Comparison of ENCODE assay signal across 14 cellular contexts in the genomic region with DNA sequence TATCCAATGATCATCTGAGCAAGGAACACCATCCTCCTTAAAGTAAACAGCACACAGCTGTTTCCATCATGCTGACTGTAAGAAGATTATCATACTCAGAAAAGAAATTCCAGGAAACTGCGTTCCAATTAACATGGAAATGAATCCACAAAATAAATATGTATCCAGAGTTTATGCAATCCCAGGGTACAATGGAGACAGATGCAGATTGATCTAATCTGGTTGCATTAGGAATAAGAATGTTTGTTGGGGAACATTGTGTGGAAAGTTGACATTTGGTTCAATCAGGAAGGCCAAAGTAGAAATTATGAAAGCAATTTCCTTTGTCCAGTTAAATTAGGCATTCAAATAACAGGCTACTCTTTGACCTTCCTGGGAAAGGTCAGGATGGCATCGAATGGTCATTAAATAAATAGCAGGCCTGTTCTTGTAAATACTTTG.
DNase-seq lines count a peak whose midpoint lies in the region; ATAC-seq and TF ChIP-seq lines count a peak whose summit lies in the region.
"Had no signal": no experiment of that assay in that cellular context is flagged by ENCODE, and none has a peak within 500 bp of the region (broad histone marks: within the 10 kb centered on the region; RNA-seq: fewer than 3 reads in every experiment).

No MANE protein-coding gene starts in this region.

- WGBS in urinary bladder: 34% methylated on average over 2 of the region's 2 CpGs

- H3K36me3 ChIP-seq in urinary bladder (ENCODE audit: insufficient read depth): no peaks in the 10 kb centered on the region
- H3K36me3 ChIP-seq: colonic mucosa had no signal

- CTCF ChIA-PET in activated CD8-positive, alpha-beta T cell treated with anti-CD3 and anti-CD28 coated beads for 36 hours (lab: Charles Lee): interaction anchor here (1.2 kb wide), 1 partner anchor 44 kb away, joined by 3 read pairs; no protein-coding TSS in a partner anchor
- CTCF ChIA-PET in HEK293T (lab: Yijun Ruan, JAX): no interaction called here

- H3K4me3 Mint-ChIP-seq in activated naive CD8-positive, alpha-beta T cell treated with anti-CD3 and anti-CD28 coated beads, Interleukin-2, amount 10 ng/mL, durations not matched to agents 7 days and 5 days: no peak overlapping the region
- H3K4me3 Mint-ChIP-seq in activated naive CD8-positive, alpha-beta T cell treated with anti-CD3 and anti-CD28 coated beads for 36 hours: no peak overlapping the region
- peak overlapping the region; percentile 18 for H3K4me3 Mint-ChIP-seq in activated CD8-positive, alpha-beta T cell treated with anti-CD3 and anti-CD28 coated beads for 36 hours
- H3K4me3 Mint-ChIP-seq: activated naive CD4-positive, alpha-beta T cell treated with anti-CD3 and anti-CD28 coated beads, Interleukin-2, amount 50 U/mL, for 24 hours; neural crest cell had no signal

- peak overlapping the region; percentile 4 for H3K27ac Mint-ChIP-seq in activated naive CD8-positive, alpha-beta T cell treated with anti-CD3 and anti-CD28 coated beads, Interleukin-2, amount 10 ng/mL, durations not matched to agents 7 days and 5 days
- H3K27ac Mint-ChIP-seq in activated naive CD8-positive, alpha-beta T cell treated with anti-CD3 and anti-CD28 coated beads for 36 hours: no peak overlapping the region
- peak overlapping the region; percentile 63 for H3K27ac Mint-ChIP-seq in activated CD8-positive, alpha-beta T cell treated with anti-CD3 and anti-CD28 coated beads for 36 hours
- H3K27ac Mint-ChIP-seq: activated naive CD4-positive, alpha-beta T cell treated with anti-CD3 and anti-CD28 coated beads, Interleukin-2, amount 50 U/mL, for 24 hours had no signal

- H3K36me3 Mint-ChIP-seq in activated naive CD8-positive, alpha-beta T cell treated with anti-CD3 and anti-CD28 coated beads, Interleukin-2, amount 10 ng/mL, durations not matched to agents 7 days and 5 days: peaks cover under 1% of the 10 kb centered on the region
- H3K36me3 Mint-ChIP-seq in activated naive CD8-positive, alpha-beta T cell treated with anti-CD3 and anti-CD28 coated beads for 36 hours: peaks cover 12% of the 10 kb centered on the region
- peaks cover 1% of the 10 kb centered on the region for H3K36me3 Mint-ChIP-seq in activated CD8-positive, alpha-beta T cell treated with anti-CD3 and anti-CD28 coated beads for 36 hours (ENCODE audit: low read depth)

- peaks cover 5% of the 10 kb centered on the region for H3K9me3 Mint-ChIP-seq in activated naive CD8-positive, alpha-beta T cell treated with anti-CD3 and anti-CD28 coated beads, Interleukin-2, amount 10 ng/mL, durations not matched to agents 7 days and 5 days
- H3K9me3 Mint-ChIP-seq in activated naive CD8-positive, alpha-beta T cell treated with anti-CD3 and anti-CD28 coated beads for 36 hours: peaks cover 6% of the 10 kb centered on the region
- peaks cover 5% of the 10 kb centered on the region for H3K9me3 Mint-ChIP-seq in activated CD8-positive, alpha-beta T cell treated with anti-CD3 and anti-CD28 coated beads for 36 hours

- H3K4me1 Mint-ChIP-seq in activated naive CD8-positive, alpha-beta T cell treated with anti-CD3 and anti-CD28 coated beads, Interleukin-2, amount 10 ng/mL, durations not matched to agents 7 days and 5 days: peaks cover 34% of the 10 kb centered on the region
- H3K4me1 Mint-ChIP-seq in activated naive CD8-positive, alpha-beta T cell treated with anti-CD3 and anti-CD28 coated beads for 36 hours: peaks cover 33% of the 10 kb centered on the region
- peaks cover 49% of the 10 kb centered on the region for H3K4me1 Mint-ChIP-seq in activated CD8-positive, alpha-beta T cell treated with anti-CD3 and anti-CD28 coated beads for 36 hours (ENCODE audit: low read depth)

- no peaks in the 10 kb centered on the region for H3K4me1 ChIP-seq in urinary bladder (ENCODE audit: insufficient read depth)
- H3K4me1 ChIP-seq: colonic mucosa had no signal

- intact Hi-C loops in activated CD8-positive, alpha-beta T cell treated with anti-CD3 and anti-CD28 coated beads for 36 hours (cut with micrococcal nuclease): no loop called here
- intact Hi-C loops in left ventricle myocardium superior (cut with micrococcal nuclease): no loop called here

- POLR2A ChIA-PET in activated naive CD8-positive, alpha-beta T cell treated with anti-CD3 and anti-CD28 coated beads, Interleukin-2, amount 10 ng/mL, durations not matched to agents 7 days and 5 days (lab: Charles Lee): interaction anchor here (0.6 kb wide), 1 partner anchor 278 kb away, joined by 3 read pairs; no protein-coding TSS in a partner anchor
- POLR2A ChIA-PET in activated CD8-positive, alpha-beta T cell treated with anti-CD3 and anti-CD28 coated beads for 36 hours (lab: Charles Lee): no interaction called here
- POLR2A ChIA-PET in HEK293T (lab: Yijun Ruan, JAX): no interaction called here

- ATAC-seq in activated naive CD8-positive, alpha-beta T cell treated with anti-CD3 and anti-CD28 coated beads, Interleukin-2, amount 10 ng/mL, durations not matched to agents 7 days and 5 days (ENCODE audit: low read depth): no peak
- no peak for ATAC-seq in activated CD8-positive, alpha-beta T cell treated with anti-CD3 and anti-CD28 coated beads for 36 hours
- peak; percentile 68 for ATAC-seq in left ventricle myocardium superior

- no peak for DNase-seq in activated naive CD8-positive, alpha-beta T cell treated with anti-CD3 and anti-CD28 coated beads, Interleukin-2, amount 10 ng/mL, durations not matched to agents 7 days and 5 days
- DNase-seq in activated naive CD8-positive, alpha-beta T cell treated with anti-CD3 and anti-CD28 coated beads for 36 hours: no peak
- DNase-seq in activated CD8-positive, alpha-beta T cell treated with anti-CD3 and anti-CD28 coated beads for 36 hours: no peak
- DNase-seq in left ventricle myocardium superior (no peak), HEK293T (ENCODE audit: extremely low spot score) (no peak), NK-92 (lab: John Stamatoyannopoulos, UW; ENCODE audit: unreplicated experiment) (no peak), kidney tubule cell (ENCODE audit: low spot score) (no peak)
- DNase-seq: AML-193; colonic mucosa; NCI-H187; stimulated activated CD8-positive, alpha-beta memory T cell treated with anti-CD3 and anti-CD28 coated beads, Interleukin-4, amount 100 ng/mL, for 48 hours had no signal

- no peak overlapping the region for H3K4me3 ChIP-seq in urinary bladder (ENCODE audit: low read depth, low read length)
- H3K4me3 ChIP-seq: colonic mucosa had no signal

- peak overlapping the region; percentile 2 for H3K27ac ChIP-seq in urinary bladder (ENCODE audit: low read depth)
- H3K27ac ChIP-seq: colonic mucosa had no signal

- H3K27me3 Mint-ChIP-seq in activated naive CD8-positive, alpha-beta T cell treated with anti-CD3 and anti-CD28 coated beads, Interleukin-2, amount 10 ng/mL, durations not matched to agents 7 days and 5 days: no peaks in the 10 kb centered on the region
- H3K27me3 Mint-ChIP-seq in activated naive CD8-positive, alpha-beta T cell treated with anti-CD3 and anti-CD28 coated beads for 36 hours: no peaks in the 10 kb centered on the region
- H3K27me3 Mint-ChIP-seq in activated CD8-positive, alpha-beta T cell treated with anti-CD3 and anti-CD28 coated beads for 36 hours: no peaks in the 10 kb centered on the region
- H3K27me3 Mint-ChIP-seq: activated naive CD4-positive, alpha-beta T cell treated with anti-CD3 and anti-CD28 coated beads, Interleukin-2, amount 50 U/mL, for 24 hours had no signal

- no peak for TF ChIP-seq CTCF in activated CD8-positive, alpha-beta T cell treated with anti-CD3 and anti-CD28 coated beads for 36 hours (IDR thresholded peaks at IDR 0.05)

TF ChIP-seq in HEK293T, 16 proteins besides CTCF, POLR2A, EP300 and RAD21:
- TF ChIP-seq ZNF384 (IDR thresholded peaks at IDR 0.05): no peak
- no peak for TF ChIP-seq NFRKB (IDR thresholded peaks at IDR 0.05)
- TF ChIP-seq L3MBTL2 (conservative IDR thresholded peaks at IDR 0.05): no peak
- TF ChIP-seq FOXK2 (IDR thresholded peaks at IDR 0.05): no peak
- TF ChIP-seq FOXA1 (IDR thresholded peaks at IDR 0.05): no peak
- TF ChIP-seq LEF1 (IDR thresholded peaks at IDR 0.05; ENCODE audit: borderline replicate concordance): no peak
- no peak for TF ChIP-seq BHLHE40 (IDR thresholded peaks at IDR 0.05; ENCODE audit: borderline replicate concordance)
- TF ChIP-seq SUZ12 (IDR thresholded peaks at IDR 0.05): no peak
- TF ChIP-seq ARNT (IDR thresholded peaks at IDR 0.05): no peak
